ENCODE assay signal across 8 cellular contexts in the genomic region with DNA sequence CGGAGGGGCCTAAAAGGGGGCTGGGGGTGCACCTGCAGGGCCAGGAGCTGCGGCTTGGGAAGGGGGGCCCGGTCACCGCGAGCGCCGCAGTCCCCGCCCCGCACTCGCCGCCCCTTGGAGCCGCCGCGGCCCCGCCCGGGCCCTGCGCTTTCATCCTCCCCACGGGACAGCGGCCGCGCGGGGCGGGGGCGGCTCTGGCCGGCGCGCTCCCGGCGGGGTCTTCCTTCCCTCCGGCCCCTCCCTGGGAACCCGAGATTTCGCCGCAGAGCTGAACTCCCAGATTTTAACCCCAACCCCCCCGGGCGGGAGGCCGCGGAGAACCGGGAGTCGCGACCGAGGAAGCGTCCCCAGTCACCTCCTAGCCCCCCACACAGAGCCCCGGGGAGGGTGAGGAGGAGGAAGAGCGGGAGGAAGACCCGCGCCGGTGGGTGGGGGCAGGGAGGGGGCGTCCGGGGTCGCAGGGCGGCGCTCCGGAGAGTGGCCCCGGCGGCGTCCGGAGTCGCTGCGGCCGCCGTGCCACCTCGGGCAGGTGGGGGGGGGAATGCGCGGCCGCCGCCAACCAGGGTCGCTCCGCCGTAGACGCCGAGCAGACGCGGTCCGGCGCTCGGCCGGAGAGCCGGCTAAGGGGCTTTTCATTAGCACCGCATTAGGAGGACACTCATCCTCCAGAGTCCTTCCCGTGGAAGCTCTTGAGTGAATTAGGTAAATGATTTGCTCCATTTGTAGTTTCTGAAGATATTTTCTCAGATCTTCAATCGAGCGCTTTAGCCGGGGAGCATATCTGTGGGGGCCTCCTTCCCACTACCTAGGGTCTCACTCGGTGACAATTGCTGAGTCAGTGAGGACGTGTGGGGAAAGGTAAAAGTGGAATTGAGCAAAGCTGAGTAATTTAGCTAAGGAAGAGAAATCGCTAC. TPM values are rescaled to one million over a fixed set of nuclear protein-coding genes. Genes with fewer than 3 reads are reported as not detected.
A peak's percentile ranks its signal among the peaks of the same experiment; 100 is the strongest.
DNase-seq lines count a peak whose midpoint lies in the region; ATAC-seq, FAIRE-seq and TF ChIP-seq lines count a peak whose summit lies in the region.

No MANE protein-coding gene starts in this region.

- TF ChIP-seq CTCF in GM23338 (conservative IDR thresholded peaks at IDR 0.05; ENCODE audit: low read depth in 2 of 2), result no peak

- 0 out of 2 replicates have a peak, but pooled peaks cover 3% of the 10 kb centered on the region for H4K20me1 ChIP-seq in GM23338 (replicated peaks; ENCODE audit: insufficient read depth)

- CTCF ChIA-PET in T-cell (lab: Charles Lee), result interaction anchor here (0.6 to 3.6 kb wide), 35 partner anchors 8 to 538 kb away, joined by 3 to 39 read pairs (median 4); no protein-coding TSS in a partner anchor

- DNase-seq in C1 segment of cervical spinal cord (lab: John Stamatoyannopoulos, UW) (peak in 8 of 14 donors; percentile 33 to 83 (median 59)), GM23338 (ENCODE audit: low spot score) (peak; percentile 49), T-cell (no peak), urothelium cell line (ENCODE audit: low spot score) (peak; percentile 37)

- H3K4me1 Mint-ChIP-seq in GM23338, result peaks cover 39% of the 10 kb centered on the region
- peaks cover 24 to 30% (median 28%) of the 10 kb centered on the region in 3 donors for H3K4me1 Mint-ChIP-seq in T-cell

- H3K27me3 ChIP-seq in GM23338 (ENCODE audit: insufficient read depth) (peaks cover 54% of the 10 kb centered on the region), esophagus (ENCODE audit: control insufficient read depth in 1 of 2, insufficient read depth in 2 of 2, low read length in 2 of 2) (no peaks in the 10 kb centered on the region), muscle layer of colon (ENCODE audit: control insufficient read depth in 1 of 2, insufficient read depth in 2 of 2, low read length in 2 of 2) (no peaks in the 10 kb centered on the region)

- peak overlapping the region; percentile 83 for H3K4me3 ChIP-seq in GM23338
- H3K4me3 ChIP-seq in esophagus (ENCODE audit: low read depth in 1 of 2, low read length in 2 of 2), result peak overlapping the region; percentile 75 to 89
- H3K4me3 ChIP-seq in muscle layer of colon (ENCODE audit: low read depth in 1 of 2, low read length in 2 of 2), result peak overlapping the region; percentile 57 to 91

- no peaks in the 10 kb centered on the region for H3K9me3 ChIP-seq in esophagus (ENCODE audit: control insufficient read depth in 2 of 2, insufficient read depth in 1 of 2, low read depth in 1 of 2, low read length in 1 of 2)
- no peaks in the 10 kb centered on the region for H3K9me3 ChIP-seq in muscle layer of colon (ENCODE audit: low read length)

- no peaks in the 10 kb centered on the region for H3K79me2 ChIP-seq in GM23338 (replicated peaks; ENCODE audit: insufficient read depth)

- 1 to 3% methylated on average over 47 to 86 of the region's 86 CpGs for WGBS in esophagus, 2 donors

- H3K9me3 Mint-ChIP-seq in GM23338 (no peaks in the 10 kb centered on the region), T-cell (no peaks in the 10 kb centered on the region)

- peak overlapping the region; percentile 94 for H2AFZ ChIP-seq in GM23338

- no peaks in the 10 kb centered on the region for H3K9me2 ChIP-seq in GM23338 (ENCODE audit: insufficient read depth)

- no peak overlapping the region for H3K27ac Mint-ChIP-seq in GM23338
- H3K27ac Mint-ChIP-seq in T-cell, result no peak overlapping the region

- POLR2A ChIA-PET in T-cell (lab: Charles Lee), result interaction anchor here (1.7 to 2.5 kb wide), 2 partner anchors 27 kb away, joined by 7 to 20 read pairs; no protein-coding TSS in a partner anchor

- peaks cover 43% of the 10 kb centered on the region for H3K4me1 ChIP-seq in GM23338 (ENCODE audit: insufficient read depth)
- H3K4me1 ChIP-seq in esophagus (ENCODE audit: control insufficient read depth in 2 of 2, insufficient read depth in 2 of 2, low read length in 1 of 2), result peaks cover 2 to 6% of the 10 kb centered on the region in 2 donors
- H3K4me1 ChIP-seq in muscle layer of colon (ENCODE audit: insufficient read depth, low read length), result peaks cover 25% of the 10 kb centered on the region

- H3K36me3 Mint-ChIP-seq in GM23338 (ENCODE audit: low read depth) (no peaks in the 10 kb centered on the region), T-cell (no peaks in the 10 kb centered on the region)

- H3K9ac ChIP-seq in muscle layer of colon (ENCODE audit: low read length), result peak overlapping the region; percentile 49

- peaks cover 19% of the 10 kb centered on the region; the same call in 1 of the 2 replicates for H3F3A ChIP-seq in GM23338 (replicated peaks; ENCODE audit: low read depth)

- H3K27me3 Mint-ChIP-seq in GM23338 (ENCODE audit: insufficient read depth, low read depth, poor library complexity), result peaks cover 51% of the 10 kb centered on the region
- peaks cover 36 to 38% of the 10 kb centered on the region in 2 donors for H3K27me3 Mint-ChIP-seq in T-cell

- FAIRE-seq in urothelium cell line (lab: Jason Lieb, UNC), result no peak

- H3K4me3 Mint-ChIP-seq in GM23338, result peak overlapping the region; percentile 78
- H3K4me3 Mint-ChIP-seq in T-cell, result peak overlapping the region; percentile 59 to 81 (median 73)

- H3K27ac ChIP-seq in GM23338 (ENCODE audit: low read depth) (no peak overlapping the region), esophagus (ENCODE audit: low read depth in 2 of 2, low read length in 1 of 2) (peak overlapping the region; percentile 90 to 94), muscle layer of colon (ENCODE audit: low read depth, low read length) (peak overlapping the region; percentile 97)

- H3K36me3 ChIP-seq in GM23338 (ENCODE audit: insufficient read depth) (no peaks in the 10 kb centered on the region), esophagus (ENCODE audit: control insufficient read depth in 2 of 2, insufficient read depth in 2 of 2, low read length in 1 of 2) (no peaks in the 10 kb centered on the region), muscle layer of colon (ENCODE audit: insufficient read depth, low read length) (no peaks in the 10 kb centered on the region)

- H3K4me2 ChIP-seq in GM23338, result peak overlapping the region; percentile 87

- peak; percentile 19 for ATAC-seq in GM23338
- peak; percentile 36 to 49 (median 43) for ATAC-seq in T-cell (replicated peaks in 1 of 4)
- ATAC-seq in GM21737 (IDR thresholded peaks at IDR 0.05; ENCODE audit: unreplicated experiment), result no peak
- ATAC-seq in GM18870 (IDR thresholded peaks at IDR 0.05; ENCODE audit: unreplicated experiment), result no peak

TF ChIP-seq in GM23338, 12 proteins besides CTCF, POLR2A, EP300 and RAD21:
- TF ChIP-seq POLR2AphosphoS5 (IDR thresholded peaks at IDR 0.05; ENCODE audit: low read depth) (no peak), EZH2 (IDR thresholded peaks at IDR 0.05; ENCODE audit: low read depth, unreplicated experiment) (no peak), EZH2phosphoT487 (IDR thresholded peaks at IDR 0.05; ENCODE audit: unreplicated experiment) (peak; percentile 41), CREB1 (CRISPR knock-in tag; IDR thresholded peaks at IDR 0.05; ENCODE audit: low read depth) (no peak), ZNF114 (CRISPR knock-in tag; IDR thresholded peaks at IDR 0.05) (no peak)

RNA-seq across cellular contexts. Expression of a gene that starts 31.6 kb away (rescaled TPM):
- 0.97 and 2.5 TPM in 2 replicates for total RNA-seq in GM23338 (2014; rRNA removed; shearing (Covaris generic))
- polyA plus RNA-seq in GM23338 (2016; fragmentation: Nextera tagmentation; extraction: Ambion mirVana), result 2.1 and 2.3 TPM in 2 replicates
- 10 to 100 TPM in 1 of 5 donors, 1 to 10 TPM in 4; 5.1 to 10.1 (median 7.1) TPM for total RNA-seq in T-cell
- polyA plus RNA-seq in esophagus, result 10 to 100 TPM in 1 of 2 donors, 1 to 10 TPM in 1; 9.0 to 11.0 TPM

Comparison
In these comparisons a context has a peak if more than half of its experiments do, and no peak if none do; other contexts are left out.
1. DNase-seq: peak in C1 segment of cervical spinal cord (8 of 14), GM23338 (single experiment) and urothelium cell line (single experiment); none in T-cell (0 of 34).
2. ATAC-seq: peak in GM23338 (single experiment) and T-cell (4 of 4); none in GM21737 (single experiment) and GM18870 (single experiment).
3. Peak in every context shown above with its lines, with median percentiles within 50 percentile points of each other: H3K4me3 ChIP-seq.